ENCODE assay signal across 8 cellular contexts in the genomic region with DNA sequence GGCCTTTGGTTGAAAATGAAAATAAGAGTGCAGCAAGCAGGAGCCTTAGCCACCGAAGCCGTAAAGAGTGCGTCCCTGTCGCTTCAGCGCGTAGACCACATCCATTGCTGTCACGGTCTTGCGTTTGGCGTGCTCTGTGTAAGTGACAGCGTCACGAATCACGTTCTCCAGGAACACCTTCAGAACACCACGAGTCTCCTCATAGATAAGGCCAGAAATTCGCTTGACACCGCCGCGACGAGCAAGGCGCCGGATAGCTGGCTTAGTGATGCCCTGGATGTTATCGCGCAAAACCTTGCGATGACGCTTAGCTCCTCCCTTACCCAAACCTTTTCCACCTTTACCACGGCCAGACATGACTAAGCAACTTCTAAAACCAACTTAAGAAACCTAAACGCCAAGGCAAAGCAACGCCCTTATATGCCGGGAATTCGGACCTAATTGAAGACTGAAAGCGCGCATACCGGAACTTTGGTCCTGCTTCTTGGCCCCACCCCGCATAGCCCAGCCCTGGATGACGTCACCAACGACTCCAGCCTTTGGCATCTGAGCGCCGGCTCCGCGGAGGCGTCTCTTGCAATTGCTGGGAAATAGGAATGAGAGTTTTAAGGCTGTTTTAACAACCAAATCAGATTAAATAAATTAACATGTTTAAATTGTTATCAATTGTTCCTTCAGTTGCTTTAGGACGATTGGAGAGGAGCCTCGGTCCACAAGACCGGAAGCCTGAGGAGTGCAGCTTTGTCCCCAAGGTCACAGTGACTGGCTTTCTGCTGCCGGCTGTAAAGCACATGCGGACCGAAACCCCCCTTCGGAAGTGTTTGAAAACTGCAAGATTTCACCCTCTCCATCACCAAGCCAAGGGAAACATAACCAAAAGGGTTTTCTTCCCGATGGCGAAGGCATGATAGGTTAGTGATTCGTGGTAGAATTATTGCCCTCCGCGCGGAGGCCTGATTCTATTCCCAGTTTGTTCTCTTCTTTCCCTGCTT.
DNase-seq lines count a peak whose midpoint lies in the region; ATAC-seq and TF ChIP-seq lines count a peak whose summit lies in the region.

No MANE protein-coding gene starts in this region.

- H3K36me3 ChIP-seq in kidney epithelial cell (ENCODE audit: control insufficient read depth, insufficient read depth, low read length), result no peaks in the 10 kb centered on the region

- ATAC-seq in HG03432 (IDR thresholded peaks at IDR 0.05; ENCODE audit: unreplicated experiment), result peak; percentile 75

- H3K27me3 ChIP-seq in kidney epithelial cell (ENCODE audit: control insufficient read depth, insufficient read depth, low read length), result no peaks in the 10 kb centered on the region

- H3K36me3 Mint-ChIP-seq in chondrocyte (ENCODE audit: low read depth), result peaks cover 6% of the 10 kb centered on the region

- H3K4me1 Mint-ChIP-seq in chondrocyte (ENCODE audit: low read depth), result peaks cover 34% of the 10 kb centered on the region

- DNase-seq in AML-193 (lab: John Stamatoyannopoulos, UW) (peak; percentile 98 to 99), NCI-H510A (lab: John Stamatoyannopoulos, UW) (peak; percentile 92), chondrocyte (ENCODE audit: low spot score) (peak; percentile 96), kidney epithelial cell (ENCODE audit: low read depth) (peak; percentile 99)
- DNase-seq in activated CD4-positive, alpha-beta T cell treated with anti-CD3 and anti-CD28 coated beads for 24 hours (ENCODE audit: low read depth in 2 of 2), result peak; percentile 93 to 97
- peak; percentile 98 for DNase-seq in stimulated activated CD4-positive, alpha-beta T cell treated with anti-CD3 and anti-CD28 coated beads, Interleukin-15, amount 100 ng/mL, for 24 hours

- no peaks in the 10 kb centered on the region for H3K27me3 Mint-ChIP-seq in chondrocyte (ENCODE audit: low read depth)

- H3K27ac Mint-ChIP-seq in chondrocyte (ENCODE audit: unreplicated experiment), result peak overlapping the region; percentile 100

- H3K4me3 Mint-ChIP-seq in chondrocyte (ENCODE audit: unreplicated experiment), result peak overlapping the region; percentile 98

- H3K4me3 ChIP-seq in kidney epithelial cell (ENCODE audit: low read depth, low read length), result peak overlapping the region; percentile 63

- TF ChIP-seq POLR2A in GM19099 (IDR thresholded peaks at IDR 0.05; ENCODE audit: extremely low read depth, insufficient read length, low read depth), result peak; percentile 99

- peaks cover 11% of the 10 kb centered on the region for H3K9me3 Mint-ChIP-seq in chondrocyte (ENCODE audit: low read depth)

- TF ChIP-seq CTCF in chondrocyte (IDR thresholded peaks at IDR 0.05) (no peak), kidney epithelial cell (IDR thresholded peaks at IDR 0.05; ENCODE audit: insufficient read depth, low read length, poor library complexity, severe bottlenecking) (no peak)

Comparison
In these comparisons a context has a peak if more than half of its experiments do, and no peak if none do; other contexts are left out.
1. Peak in every context shown above with its lines: DNase-seq, ATAC-seq and H3K4me3 ChIP-seq.